Comparison of ENCODE assay signal across 8 cellular contexts in the genomic region with DNA sequence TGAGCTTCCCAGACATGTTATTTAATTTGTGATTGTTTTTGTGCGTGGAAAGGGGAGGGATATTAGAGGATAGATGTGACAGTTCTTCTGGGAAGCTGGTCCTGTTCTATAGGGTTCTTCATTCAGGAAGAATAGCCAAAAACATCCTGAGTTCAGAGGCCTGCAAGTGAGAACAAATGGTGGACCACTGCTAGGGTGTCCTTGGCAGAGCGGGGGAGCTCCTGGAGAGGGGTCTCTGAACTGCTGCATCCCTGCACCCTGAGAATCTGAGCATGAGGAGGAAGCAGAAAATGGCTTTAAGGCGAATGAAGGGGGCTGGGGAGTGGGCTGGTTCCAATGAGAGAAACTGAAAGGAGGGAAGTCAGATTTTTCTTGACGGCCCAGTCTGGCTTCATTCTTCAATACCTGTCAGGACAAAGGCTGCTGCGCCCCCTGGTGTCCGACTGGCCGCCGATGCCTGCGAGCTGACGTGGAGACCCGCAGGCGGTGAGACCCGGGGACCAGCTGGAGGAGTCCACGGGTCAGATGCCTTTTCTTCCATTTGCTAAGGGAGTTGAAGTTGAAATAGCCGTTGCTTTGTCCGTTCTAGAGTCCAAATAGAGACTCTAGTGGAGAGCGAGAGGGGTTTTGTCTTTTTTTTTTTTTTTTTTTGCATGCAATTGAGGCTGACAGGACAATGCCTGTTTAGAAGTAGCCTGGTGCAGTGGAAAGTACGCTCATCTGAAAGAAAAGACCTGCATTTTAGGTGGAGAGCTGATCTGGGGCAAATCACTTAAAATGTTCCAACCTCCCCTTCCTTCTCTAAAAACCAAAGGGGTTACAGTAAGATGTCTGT. TPM values are rescaled to one million over a fixed set of nuclear protein-coding genes. Genes with fewer than 3 reads are reported as not detected.
DNase-seq lines count a peak whose midpoint lies in the region; TF ChIP-seq lines count a peak whose summit lies in the region.

No MANE protein-coding gene starts in this region.

- TF ChIP-seq EP300 in tibial nerve (IDR thresholded peaks at IDR 0.05): peak in 1 of 2 donors; percentile 42

- H3K79me2 ChIP-seq in trophoblast cell (ENCODE audit: control insufficient read depth, insufficient read depth, low read length, poor library complexity): no peaks in the 10 kb centered on the region

- no peak overlapping the region for H4K12ac ChIP-seq in trophoblast cell (ENCODE audit: low read depth, low read length)

- H3K4ac ChIP-seq in trophoblast cell (ENCODE audit: low read depth, low read length): no peak overlapping the region

- DNase-seq in GM03348 (ENCODE audit: low spot score): peak; percentile 87
- peak; percentile 75 for DNase-seq in H4 (ENCODE audit: low spot score)
- peak; percentile 42 for DNase-seq in LNCaP clone FGC (ENCODE audit: low read depth)
- DNase-seq in SJCRH30: peak; percentile 89 to 91
- DNase-seq in activated naive CD4-positive, alpha-beta T cell (lab: John Stamatoyannopoulos, UW): peak in 3 of 4 experiments; percentile 4 to 36 (median 30)
- DNase-seq in germinal center (ENCODE audit: low spot score): peak; percentile 68
- DNase-seq in trophoblast cell: peak; percentile 86 to 98
- peak; percentile 95 to 97 for DNase-seq in tibial nerve (ENCODE audit: low spot score in 2 of 2)

- H3K23ac ChIP-seq in trophoblast cell (ENCODE audit: low read length): no peak overlapping the region

- H4K91ac ChIP-seq in trophoblast cell (ENCODE audit: low read depth, low read length): no peak overlapping the region

- H3K36me3 ChIP-seq in SJCRH30 (no peaks in the 10 kb centered on the region), trophoblast cell (ENCODE audit: control insufficient read depth in 1 of 2, insufficient read depth in 2 of 2, low read length in 2 of 2) (no peaks in the 10 kb centered on the region), tibial nerve (no peaks in the 10 kb centered on the region)

- H2AFZ ChIP-seq in trophoblast cell (ENCODE audit: insufficient read depth, low read length, poor library complexity): no peak overlapping the region

- H3K4me3 ChIP-seq in LNCaP clone FGC (ENCODE audit: low read depth, low read length): no peak overlapping the region
- no peak overlapping the region for H3K4me3 ChIP-seq in SJCRH30
- no peak overlapping the region for H3K4me3 ChIP-seq in trophoblast cell (ENCODE audit: low read depth, low read length)
- H3K4me3 ChIP-seq in tibial nerve: peak overlapping the region in 2 of 4 donors; percentile 13 to 19

- H2BK12ac ChIP-seq in trophoblast cell (ENCODE audit: low read length): no peak overlapping the region

- H3K9me3 ChIP-seq in SJCRH30 (replicated peaks) (no peaks in the 10 kb centered on the region), trophoblast cell (ENCODE audit: insufficient read depth, low read depth, low read length) (no peaks in the 10 kb centered on the region), tibial nerve (no peaks in the 10 kb centered on the region)

- H3K79me1 ChIP-seq in trophoblast cell (ENCODE audit: low read length): no peaks in the 10 kb centered on the region

- H3K4me1 ChIP-seq in SJCRH30 (no peaks in the 10 kb centered on the region), trophoblast cell (ENCODE audit: control insufficient read depth in 1 of 2, insufficient read depth in 2 of 2, low read length in 2 of 2) (peaks cover 3 to 10% of the 10 kb centered on the region in 2 experiments), tibial nerve (peaks cover 0 to 39% (median 10%) of the 10 kb centered on the region in 4 donors)

- H4K8ac ChIP-seq in trophoblast cell (ENCODE audit: low read depth, low read length): peak overlapping the region; percentile 45

- 100% methylated on average over 1 of the region's 18 CpGs for WGBS in trophoblast cell (ENCODE audit: extremely low coverage, insufficient coverage, insufficient read length)
- 14 to 15% methylated on average over 18 of the region's 18 CpGs for WGBS in tibial nerve, 2 donors

- no peak overlapping the region for H2AK5ac ChIP-seq in trophoblast cell (ENCODE audit: low read length)

- H3K27me3 ChIP-seq in SJCRH30 (no peaks in the 10 kb centered on the region), trophoblast cell (ENCODE audit: insufficient read depth, low read length) (peaks cover 28% of the 10 kb centered on the region), tibial nerve (peaks cover 0 to 18% of the 10 kb centered on the region in 2 donors)

- H3K4me2 ChIP-seq in trophoblast cell (ENCODE audit: low read length): peak overlapping the region; percentile 41

- no peak overlapping the region for H3K18ac ChIP-seq in trophoblast cell (ENCODE audit: low read length)

- H2BK5ac ChIP-seq in trophoblast cell (ENCODE audit: low read depth, low read length, poor library complexity): no peak overlapping the region

- H3K27ac ChIP-seq in SJCRH30 (no peak overlapping the region), trophoblast cell (ENCODE audit: low read depth, low read length) (no peak overlapping the region), tibial nerve (peak overlapping the region in 2 of 4 donors; percentile 29 to 45)

- H3K9ac ChIP-seq in trophoblast cell (ENCODE audit: low read length): no peak overlapping the region

- peak overlapping the region; percentile 4 for H3K14ac ChIP-seq in trophoblast cell (ENCODE audit: low read length)

- TF ChIP-seq POLR2A in tibial nerve (IDR thresholded peaks at IDR 0.05): no peak

- no peak overlapping the region for H2BK120ac ChIP-seq in trophoblast cell (ENCODE audit: insufficient read depth, low read length, poor library complexity)

- TF ChIP-seq CTCF in LNCaP clone FGC (IDR thresholded peaks at IDR 0.05; ENCODE audit: control insufficient read depth, extremely low read depth, insufficient read depth): peak; percentile 95
- peak; percentile 69 to 93 (median 91) for TF ChIP-seq CTCF in tibial nerve (IDR thresholded peaks at IDR 0.05)

RNA-seq across cellular contexts. Expression of gene NFIB, which starts 39.5 kb away (rescaled TPM):
- 10.2 and 11.3 TPM in 2 replicates for total RNA-seq in H4 (2014; rRNA removed; shearing (Covaris generic))
- 44.7 and 48.1 TPM in 2 replicates for total RNA-seq in SJCRH30 (2014; rRNA removed; shearing (Covaris generic))
- polyA plus RNA-seq in trophoblast cell (2013): 0.96 and 1.2 TPM in 2 replicates
- 100 to 1,000 TPM in 1 of 4 donors, 10 to 100 TPM in 3; 52.1 to 125 (median 78.1) TPM for total RNA-seq in tibial nerve

Comparison
In these comparisons a context has a peak if more than half of its experiments do, and no peak if none do; other contexts are left out.
1. DNase-seq: peak in every context shown above with its lines; median percentile 96 in tibial nerve; 92 in trophoblast cell; 90 in SJCRH30; 87 in GM03348; 75 in H4; 68 in germinal center; 42 in LNCaP clone FGC; 30 in activated naive CD4-positive, alpha-beta T cell.